Comparison of ENCODE assay signal across 8 cellular contexts in genomic region chr5:39599721-39600431, GRCh38.
DNase-seq lines count a peak whose midpoint lies in the region; ATAC-seq lines count a peak whose summit lies in the region.

No MANE protein-coding gene starts in this region.

- DNase-seq in NCI-H2171 treated with DMSO at 0.1 percent for 48 hours (lab: John Stamatoyannopoulos, UW) (peak; percentile 3), NCI-H2171 (lab: John Stamatoyannopoulos, UW) (no peak), OCI-M1 (lab: John Stamatoyannopoulos, UW) (peak; percentile 70), fibroblast of gingiva (ENCODE audit: low read depth) (peak; percentile 89), stromal cell of bone marrow (ENCODE audit: low read depth) (peak; percentile 72)
- DNase-seq in stimulated activated CD8-positive, alpha-beta memory T cell treated with anti-CD3 and anti-CD28 coated beads, Interleukin-4, amount 100 ng/mL, for 48 hours = no peak
- DNase-seq in stimulated activated CD4-positive, alpha-beta T cell treated with anti-CD3 and anti-CD28 coated beads, Interleukin-4, amount 100 ng/mL, for 4 hours = no peak

- no peak for ATAC-seq in GM18907 (IDR thresholded peaks at IDR 0.05; ENCODE audit: unreplicated experiment)

Comparison
In these comparisons a context has a peak if more than half of its experiments do, and no peak if none do; other contexts are left out.
1. DNase-seq: peak in NCI-H2171 treated with DMSO at 0.1 percent for 48 hours (single experiment), OCI-M1 (single experiment), fibroblast of gingiva (single experiment) and stromal cell of bone marrow (single experiment); none in NCI-H2171 (single experiment), stimulated activated CD8-positive, alpha-beta memory T cell treated with anti-CD3 and anti-CD28 coated beads, Interleukin-4, amount 100 ng/mL, for 48 hours (single experiment) and stimulated activated CD4-positive, alpha-beta T cell treated with anti-CD3 and anti-CD28 coated beads, Interleukin-4, amount 100 ng/mL, for 4 hours (0 of 2).